Comparison of ENCODE assay signal across 1 cellular context in genomic region chr14:101687756-101688546, GRCh38.
TF ChIP-seq lines count a peak whose summit lies in the region.

No MANE protein-coding gene starts in this region.

TF ChIP-seq in K562, 482 proteins besides CTCF, POLR2A, EP300 and RAD21 (continued from another document and continues in another):
- TF ChIP-seq E4F1 (CRISPR knock-in tag; IDR thresholded peaks at IDR 0.05; ENCODE audit: borderline replicate concordance) (no peak), BCLAF1 (IDR thresholded peaks at IDR 0.05; ENCODE audit: borderline replicate concordance in 1 of 2, control insufficient read depth in 1 of 2, low read depth in 2 of 2, low read length in 1 of 2) (no peak), KDM5B (IDR thresholded peaks at IDR 0.05; ENCODE audit: insufficient replicate concordance, low read depth, low read length) (no peak), BACH1 (tag; IDR thresholded peaks at IDR 0.05) (no peak; the same call in 1 of the 2 replicates), KLF16 (IDR thresholded peaks at IDR 0.05) (no peak), CBX3 (IDR thresholded peaks at IDR 0.05; ENCODE audit: borderline replicate concordance in 1 of 2, low read length in 2 of 2) (no peak), TARDBP (IDR thresholded peaks at IDR 0.05) (no peak), DIDO1 (tag; IDR thresholded peaks at IDR 0.05; ENCODE audit: low read depth) (no peak), ELK3 (CRISPR knock-in tag; IDR thresholded peaks at IDR 0.05) (no peak), MEIS2 (IDR thresholded peaks at IDR 0.05; ENCODE audit: partially characterized antibody) (no peak), ZSCAN29 (IDR thresholded peaks at IDR 0.05) (no peak), CSDE1 (IDR thresholded peaks at IDR 0.05) (no peak), ATF1 (CRISPR knock-in tag; IDR thresholded peaks at IDR 0.05) (no peak), ATF1 (tag; IDR thresholded peaks at IDR 0.05) (no peak), KAT2B (IDR thresholded peaks at IDR 0.05; ENCODE audit: low read depth, low read length) (no peak), ZNF407 (IDR thresholded peaks at IDR 0.05; ENCODE audit: low read depth) (no peak), FOXJ3 (CRISPR knock-in tag; IDR thresholded peaks at IDR 0.05) (no peak), ILF3 (IDR thresholded peaks at IDR 0.05; ENCODE audit: borderline replicate concordance) (no peak), GABPB1 (CRISPR knock-in tag; IDR thresholded peaks at IDR 0.05) (no peak), FOXO4 (CRISPR knock-in tag; IDR thresholded peaks at IDR 0.05) (no peak), ZBED1 (IDR thresholded peaks at IDR 0.05) (no peak), MAFF (IDR thresholded peaks at IDR 0.05; ENCODE audit: low read length) (no peak), TEAD4 (IDR thresholded peaks at IDR 0.05; ENCODE audit: low read length) (peak; percentile 56; the same call in 1 of the 2 replicates), TEAD4 (CRISPR knock-in tag; IDR thresholded peaks at IDR 0.05; ENCODE audit: borderline replicate concordance) (no peak), RBM25 (IDR thresholded peaks at IDR 0.05; ENCODE audit: low read depth, low read length, severe bottlenecking) (no peak), HIVEP1 (CRISPR knock-in tag; IDR thresholded peaks at IDR 0.05) (peak; percentile 87), KDM1A (IDR thresholded peaks at IDR 0.05) (peak; percentile 67 to 70), HDGF (IDR thresholded peaks at IDR 0.05) (no peak), NR3C1 (CRISPR knock-in tag; IDR thresholded peaks at IDR 0.05) (no peak), ZNF347 (CRISPR knock-in tag; IDR thresholded peaks at IDR 0.05; ENCODE audit: low read depth) (no peak), ZNF324 (CRISPR knock-in tag; IDR thresholded peaks at IDR 0.05) (no peak), FOXM1 (IDR thresholded peaks at IDR 0.05; ENCODE audit: low read depth) (no peak), FOXM1 (CRISPR knock-in tag; IDR thresholded peaks at IDR 0.05; ENCODE audit: low read depth) (no peak), ARID3B (CRISPR knock-in tag; IDR thresholded peaks at IDR 0.05; ENCODE audit: borderline replicate concordance) (no peak), ZNF316 (IDR thresholded peaks at IDR 0.05) (no peak), ZKSCAN8 (CRISPR knock-in tag; IDR thresholded peaks at IDR 0.05) (0 out of 2 replicates have a peak, but pooled peaks have one; percentile 31), ZKSCAN3 (CRISPR knock-in tag; IDR thresholded peaks at IDR 0.05) (no peak), CHD1 (IDR thresholded peaks at IDR 0.05; ENCODE audit: low read length) (no peak), LEF1 (IDR thresholded peaks at IDR 0.05) (no peak), ZNF277 (CRISPR knock-in tag; IDR thresholded peaks at IDR 0.05; ENCODE audit: borderline replicate concordance) (no peak), BRCA1 (IDR thresholded peaks at IDR 0.05) (no peak), BRCA1 (CRISPR knock-in tag; IDR thresholded peaks at IDR 0.05) (no peak), CTCFL (IDR thresholded peaks at IDR 0.05; ENCODE audit: borderline replicate concordance, insufficient read depth, low read depth, low read length, poor library complexity, severe bottlenecking) (no peak), SNRNP70 (optimal IDR thresholded peaks at IDR 0.05; ENCODE audit: low read depth, low read length) (no peak), ZNF408 (CRISPR knock-in tag; IDR thresholded peaks at IDR 0.05; ENCODE audit: low read depth) (no peak), FOS (IDR thresholded peaks at IDR 0.05; ENCODE audit: extremely low read depth, insufficient read length) (no peak), SMAD4 (CRISPR knock-in tag; conservative IDR thresholded peaks at IDR 0.05) (peak; percentile 98), FOXA3 (CRISPR knock-in tag; conservative IDR thresholded peaks at IDR 0.05 in 1 of 2, IDR thresholded peaks at IDR 0.05 in 1 of 2) (no peak)
